In the genomic region with DNA sequence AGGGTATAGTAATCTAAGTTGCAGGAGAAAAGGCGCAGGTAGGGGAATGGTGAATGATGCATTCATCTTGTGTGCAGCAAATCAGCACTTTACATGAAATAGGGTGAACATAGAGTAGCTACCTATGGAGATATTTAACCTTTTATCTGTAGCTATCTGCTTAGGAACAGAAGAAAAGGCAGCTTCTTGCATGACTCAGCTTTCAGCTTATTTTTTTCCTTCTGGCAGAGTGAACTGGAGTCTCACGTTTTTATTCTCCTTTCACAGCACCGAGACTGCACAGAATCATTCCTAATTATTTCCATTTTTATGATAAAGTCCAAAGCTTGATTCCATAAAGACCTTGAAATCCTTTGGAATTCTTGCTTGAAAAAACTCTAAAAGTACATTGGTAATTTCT, we compare ENCODE assay signal across 30 cellular contexts. TPM values are rescaled to one million over a fixed set of nuclear protein-coding genes. Genes with fewer than 3 reads are reported as not detected.
DNase-seq lines count a peak whose midpoint lies in the region; ATAC-seq, FAIRE-seq and TF ChIP-seq lines count a peak whose summit lies in the region.
"Had no signal": no experiment of that assay in that cellular context is flagged by ENCODE, and none has a peak within 500 bp of the region (broad histone marks: within the 10 kb centered on the region; RNA-seq: fewer than 3 reads in every experiment).

No MANE protein-coding gene starts in this region.

- POLR2A ChIA-PET in SK-N-SH (lab: Yijun Ruan, JAX): no interaction called here
- POLR2A ChIA-PET in H1 (lab: Charles Lee; ENCODE audit: partially characterized antibody): no interaction called here

- H3K56ac ChIP-seq in H1 (replicated peaks; ENCODE audit: insufficient read length, low read depth, low read length): no peak overlapping the region

- H3K23ac ChIP-seq in H1 (ENCODE audit: insufficient read length): no peak overlapping the region

- 68% methylated on average over 3 of the region's 3 CpGs for WGBS in SK-N-SH (ENCODE audit: low lambda C conversion rate)
- WGBS in H1 (ENCODE audit: extremely low coverage in 1 of 2, insufficient coverage in 1 of 2, insufficient read length in 1 of 2, insufficient replicate concordance in 2 of 2, low coverage in 1 of 2, low lambda C conversion rate in 2 of 2, missing lambda C conversion rate in 1 of 2), 2 experiments: 78 to 100% methylated on average over 1 to 3 of the region's 3 CpGs

- H2BK15ac ChIP-seq in H1 (ENCODE audit: low read length): 0 out of 2 replicates have a peak overlapping the region, but pooled peaks have one; percentile 21

- TF ChIP-seq POLR2A in H1 (IDR thresholded peaks at IDR 0.05; ENCODE audit: control extremely low read depth in 1 of 2, low read depth in 2 of 2, low read length in 2 of 2) (no peak), gastrocnemius medialis (IDR thresholded peaks at IDR 0.05) (no peak)

- H3F3A ChIP-seq in SK-N-SH (replicated peaks; ENCODE audit: insufficient read depth): peaks cover 22% of the 10 kb centered on the region

- H4K20me1 ChIP-seq in SK-N-SH (ENCODE audit: insufficient read depth) (no peaks in the 10 kb centered on the region), H1 (replicated peaks in 1 of 2; ENCODE audit: control insufficient read depth in 1 of 2, insufficient read depth in 2 of 2, low read length in 2 of 2) (no peaks in the 10 kb centered on the region)

- no peak overlapping the region for H2AK5ac ChIP-seq in H1 (ENCODE audit: low read depth, low read length)

- intact Hi-C loops in gastrocnemius medialis (cut with DNase I; ENCODE audit: low total_unique reads): no loop called here

- peaks cover 0 to 6% of the 10 kb centered on the region in 2 experiments; a peak in 1 of 4 replicates for H3K4me1 ChIP-seq in SK-N-SH (ENCODE audit: control insufficient read depth in 1 of 2, insufficient read depth in 2 of 2, low read depth in 1 of 2, low read length in 1 of 2)
- peaks cover 15% of the 10 kb centered on the region for H3K4me1 ChIP-seq in RWPE2 (ENCODE audit: insufficient read depth, poor library complexity, severe bottlenecking)
- H3K4me1 ChIP-seq in H1 (replicated peaks in 1 of 4; ENCODE audit: control insufficient read depth in 3 of 4, insufficient read depth in 4 of 4, low read length in 3 of 4): peaks cover 0 to 4% (median 0%) of the 10 kb centered on the region in 4 experiments; a peak in 1 of 7 replicates
- peaks cover 4 to 5% of the 10 kb centered on the region in 2 donors for H3K4me1 ChIP-seq in gastrocnemius medialis

- H3K79me2 ChIP-seq in SK-N-SH (ENCODE audit: insufficient read depth): 0 out of 2 replicates have a peak, but pooled peaks cover 1% of the 10 kb centered on the region
- no peaks in the 10 kb centered on the region for H3K79me2 ChIP-seq in H1 (ENCODE audit: control insufficient read depth in 1 of 2, insufficient read depth in 2 of 2, low read length in 2 of 2)

- H3K4me2 ChIP-seq in SK-N-SH (no peak overlapping the region), H1 (ENCODE audit: insufficient read depth in 1 of 2, low read depth in 2 of 2, low read length in 2 of 2) (no peak overlapping the region)
- H3K4me2 ChIP-seq: BLaER1 had no signal

- H3K9ac ChIP-seq in SK-N-SH (no peak overlapping the region), H1 (replicated peaks in 1 of 4; ENCODE audit: extremely low read depth in 1 of 4, low read depth in 3 of 4, low read length in 3 of 4) (no peak overlapping the region)
- H3K9ac ChIP-seq: BLaER1 had no signal

- peaks cover 2% of the 10 kb centered on the region for H3K23me2 ChIP-seq in H1 (ENCODE audit: low read depth, low read length)

- H2BK12ac ChIP-seq in H1 (ENCODE audit: low read depth, low read length): no peak overlapping the region

- H3K9me3 ChIP-seq in SK-N-SH: no peaks in the 10 kb centered on the region
- H3K9me3 ChIP-seq in RWPE2 (ENCODE audit: severe bottlenecking): no peaks in the 10 kb centered on the region
- no peaks in the 10 kb centered on the region for H3K9me3 ChIP-seq in H1 (ENCODE audit: insufficient read depth in 2 of 2, low read depth in 1 of 2, low read length in 1 of 2)
- H3K9me3 ChIP-seq in gastrocnemius medialis: no peaks in the 10 kb centered on the region
- H3K9me3 ChIP-seq: BLaER1 had no signal

- 0 out of 4 replicates have a peak overlapping the region, but pooled peaks of 1 of the 2 experiments have one; percentile 60 for H3K27ac ChIP-seq in SK-N-SH (ENCODE audit: low read depth in 2 of 2, low read length in 1 of 2)
- H3K27ac ChIP-seq in RWPE2 (ENCODE audit: poor library complexity, severe bottlenecking): peak overlapping the region; percentile 37
- no peak overlapping the region for H3K27ac ChIP-seq in H1 (ENCODE audit: low read depth, low read length)
- H3K27ac ChIP-seq in gastrocnemius medialis: no peak overlapping the region
- H3K27ac ChIP-seq: 22Rv1, BLaER1, SK-N-MC had no signal

- H2BK20ac ChIP-seq in H1 (ENCODE audit: low read length): no peak overlapping the region

- FAIRE-seq in H1 (lab: Jason Lieb, UNC): no peak
- FAIRE-seq: D721Med, G401.6, HepG2 had no signal

- TF ChIP-seq CTCF in SK-N-SH (IDR thresholded peaks at IDR 0.05): no peak
- no peak for TF ChIP-seq CTCF in RWPE2 (IDR thresholded peaks at IDR 0.05; ENCODE audit: poor library complexity, severe bottlenecking)
- TF ChIP-seq CTCF in H1 (IDR thresholded peaks at IDR 0.05; ENCODE audit: control extremely low read depth in 1 of 3, insufficient read depth in 1 of 3, low read depth in 1 of 3, low read length in 3 of 3): no peak
- no peak for TF ChIP-seq CTCF in gastrocnemius medialis (IDR thresholded peaks at IDR 0.05 in 4 of 5, conservative IDR thresholded peaks at IDR 0.05 in 1 of 5)

- H2BK5ac ChIP-seq in H1 (ENCODE audit: low read depth, low read length): no peak overlapping the region

- H4K91ac ChIP-seq in H1 (replicated peaks; ENCODE audit: insufficient read length, low read length): no peak overlapping the region

- no peak overlapping the region for H3K4ac ChIP-seq in H1 (replicated peaks; ENCODE audit: insufficient read length, low read depth, low read length)

- no peaks in the 10 kb centered on the region for H3K79me1 ChIP-seq in H1 (ENCODE audit: low read depth, low read length)

- H3K27me3 ChIP-seq in SK-N-SH (ENCODE audit: insufficient read depth): no peaks in the 10 kb centered on the region
- no peaks in the 10 kb centered on the region for H3K27me3 ChIP-seq in RWPE2 (ENCODE audit: insufficient read depth, poor library complexity, severe bottlenecking)
- H3K27me3 ChIP-seq in H1 (replicated peaks in 1 of 4; ENCODE audit: control insufficient read depth in 3 of 4, extremely low read depth in 1 of 4, insufficient read depth in 3 of 4, low read length in 3 of 4): 0 out of 7 replicates have a peak, but pooled peaks cover 0 to 2% (median 0%) of the 10 kb centered on the region in 4 experiments
- no peaks in the 10 kb centered on the region for H3K27me3 ChIP-seq in gastrocnemius medialis
- H3K27me3 ChIP-seq: BLaER1 had no signal

- H3K36me3 ChIP-seq in SK-N-SH (replicated peaks in 1 of 2; ENCODE audit: control insufficient read depth in 1 of 2, insufficient read depth in 2 of 2, low read length in 1 of 2) (no peaks in the 10 kb centered on the region), RWPE2 (ENCODE audit: low read depth) (no peaks in the 10 kb centered on the region), H1 (ENCODE audit: control insufficient read depth in 2 of 4, insufficient read depth in 4 of 4, low read length in 3 of 4) (no peaks in the 10 kb centered on the region), gastrocnemius medialis (no peaks in the 10 kb centered on the region)
- H3K36me3 ChIP-seq: BLaER1 had no signal

- no peak overlapping the region for H3K18ac ChIP-seq in H1 (ENCODE audit: extremely low read depth, low read length)

- ATAC-seq in SK-N-SH treated with all-trans-retinoic acid at 6 μM for 48 hours (no peak), RWPE2 (ENCODE audit: low read depth) (no peak), HG03439 (IDR thresholded peaks at IDR 0.05; ENCODE audit: unreplicated experiment) (no peak), GM21737 (IDR thresholded peaks at IDR 0.05; ENCODE audit: unreplicated experiment) (no peak), gastrocnemius medialis (no peak), HG03139 (IDR thresholded peaks at IDR 0.05; ENCODE audit: unreplicated experiment) (no peak)
- ATAC-seq: HepG2, Panc1 had no signal

- no peak overlapping the region for H2BK120ac ChIP-seq in H1 (replicated peaks; ENCODE audit: low read depth, low read length)

- in situ Hi-C loops in gastrocnemius medialis (cut with MboI; ENCODE audit: low sequenced_read_pairs in 4 of 4): loop anchor here in 2 of 4 donors (10.0 to 25.0 kb wide), 3 partner anchors 486 to 631 kb away; no protein-coding TSS in a partner anchor

- TF ChIP-seq RAD21 in SK-N-SH (IDR thresholded peaks at IDR 0.05; ENCODE audit: low read length) (no peak), H1 (IDR thresholded peaks at IDR 0.05 in 1 of 2, conservative IDR thresholded peaks at IDR 0.05 in 1 of 2; ENCODE audit: low read depth in 2 of 2, low read length in 2 of 2) (no peak)

- H4K5ac ChIP-seq in H1 (ENCODE audit: insufficient read length, low read depth, low read length): no peak overlapping the region

- DNase-seq in SK-N-SH (no peak), RWPE2 (ENCODE audit: low spot score) (no peak), H1 (ENCODE audit: low read depth in 1 of 2, low spot score in 2 of 2) (no peak), gastrocnemius medialis (no peak)
- DNase-seq: CD4-positive, CD25-positive, alpha-beta regulatory T cell; DMS53; GOT3; HCEC 1CT; KG1; NCI-H1048; NCI-H1417 treated with DMSO at 0.1 percent for 48 hours; NCI-H1694 treated with DMSO at 0.1 percent for 48 hours; NCI-H2081 treated with DMSO at 0.1 percent for 48 hours; NCI-H2171; NCI-H226; NCI-H510A; NCI-H69; SIG-M5 had no signal

- H3K4me3 ChIP-seq in SK-N-SH (ENCODE audit: low read depth in 2 of 2, low read length in 1 of 2) (no peak overlapping the region), RWPE2 (ENCODE audit: severe bottlenecking) (no peak overlapping the region), H1 (ENCODE audit: extremely low read depth in 1 of 4, insufficient read depth in 2 of 4, low read depth in 3 of 4, low read length in 4 of 4) (no peak overlapping the region), gastrocnemius medialis (no peak overlapping the region)
- H3K4me3 ChIP-seq: BLaER1, SK-N-MC had no signal

- 0 out of 2 replicates have a peak overlapping the region, but pooled peaks have one; percentile 14 for H2AFZ ChIP-seq in SK-N-SH (ENCODE audit: low read depth)
- 0 out of 2 replicates have a peak overlapping the region, but pooled peaks have one; percentile 33 for H2AFZ ChIP-seq in H1 (ENCODE audit: low read length)

- CTCF ChIA-PET in SK-N-SH (lab: Yijun Ruan, JAX): interaction anchor here (0.9 to 2.1 kb wide), 4 partner anchors 9 to 483 kb away, joined by 3 to 28 read pairs (median 4); a partner anchor contains a TSS
- CTCF ChIA-PET in H1 (lab: Charles Lee; ENCODE audit: partially characterized antibody): interaction anchor here (1.0 to 2.6 kb wide), 6 partner anchors 9 to 274 kb away, joined by 3 to 33 read pairs (median 4); a partner anchor contains a TSS

- no peak overlapping the region for H3K14ac ChIP-seq in H1 (ENCODE audit: insufficient read length)

- no peaks in the 10 kb centered on the region for H3K9me2 ChIP-seq in SK-N-SH

- TF ChIP-seq EP300 in SK-N-SH (IDR thresholded peaks at IDR 0.05; ENCODE audit: borderline replicate concordance in 1 of 2, low read depth in 1 of 2, low read length in 1 of 2) (no peak), H1 (IDR thresholded peaks at IDR 0.05; ENCODE audit: borderline replicate concordance in 1 of 2, low read depth in 2 of 2, low read length in 2 of 2) (no peak)

- H4K8ac ChIP-seq in H1 (ENCODE audit: extremely low read depth, insufficient read depth, low read length): no peak overlapping the region

RNA-seq across cellular contexts. Expression of a gene that starts 4.8 kb away (rescaled TPM):
- polyA plus RNA-seq in SK-N-SH (2012; rRNA removed) (16.0 and 26.8 TPM in 2 replicates), H1 (2011; rRNA removed) (4.5 and 12.1 TPM in 2 replicates)
- 39.8 and 63.9 TPM in 2 replicates for polyA plus RNA-seq in SK-N-SH (2012; cell fraction: cytosol; rRNA removed)
- 3.9 and 9.9 TPM in 2 replicates for polyA plus RNA-seq in SK-N-SH (2012; cell fraction: nucleus; rRNA removed)
- total RNA-seq in H1 (2021; fragmentation: NEBNext Ultra II Directional; extraction: Animal tissue kit (Norgen Biotek cat#: 25700)): 33.1 and 33.4 TPM in 2 replicates
- polyA plus RNA-seq in H1 (2011; cell fraction: cytosol; rRNA removed): 19.2 TPM
- 2.0 TPM for polyA plus RNA-seq in H1 (2011; cell fraction: nucleus; rRNA removed)
- 10.1 to 24.6 TPM (median 11.7 TPM) in 4 replicates for polyA plus RNA-seq in H1 (2012, experiment 1 of 2)
- polyA plus RNA-seq in H1 (2012, experiment 2 of 2): 6.1 TPM
- 19.1 TPM for polyA plus RNA-seq in H1 (2013, experiment 1 of 2)
- polyA plus RNA-seq in H1 (2013, experiment 2 of 2): 21.2 TPM
- polyA minus RNA-seq in H1 (2011; rRNA and poly(A)+ RNA removed): 4.2 and 5.2 TPM in 2 replicates
- polyA minus RNA-seq in H1 (2011; cell fraction: cytosol; rRNA and poly(A)+ RNA removed): 11.4 TPM
- 12.6 TPM for polyA minus RNA-seq in H1 (2011; cell fraction: nucleus; rRNA and poly(A)+ RNA removed)
- total RNA-seq in gastrocnemius medialis: 10 to 100 TPM; 21.5 to 36.6 (median 30.6) TPM

RNA-seq across cellular contexts. Expression of a gene that starts 58.8 kb away (rescaled TPM):
- polyA plus RNA-seq in SK-N-SH (2012; rRNA removed) (0.72 and 0.80 TPM in 2 replicates), H1 (2011; rRNA removed) (0.63 and 1.7 TPM in 2 replicates)
- 1.5 and 1.9 TPM in 2 replicates for polyA plus RNA-seq in SK-N-SH (2012; cell fraction: cytosol; rRNA removed)
- polyA plus RNA-seq in SK-N-SH (2012; cell fraction: nucleus; rRNA removed): 0.41 and 0.55 TPM in 2 replicates
- total RNA-seq in H1 (2021; fragmentation: NEBNext Ultra II Directional; extraction: Animal tissue kit (Norgen Biotek cat#: 25700)): 3.1 and 3.2 TPM in 2 replicates
- 2.5 TPM for polyA plus RNA-seq in H1 (2011; cell fraction: cytosol; rRNA removed)
- 0.46 TPM for polyA plus RNA-seq in H1 (2011; cell fraction: nucleus; rRNA removed)
- 2.6 to 4.8 TPM (median 2.8 TPM) in 4 replicates for polyA plus RNA-seq in H1 (2012, experiment 1 of 2)
- 0.41 TPM for polyA plus RNA-seq in H1 (2012, experiment 2 of 2)
- 8.0 TPM for polyA plus RNA-seq in H1 (2013, experiment 1 of 2)
- 8.3 TPM for polyA plus RNA-seq in H1 (2013, experiment 2 of 2)
- polyA minus RNA-seq in H1 (2011; rRNA and poly(A)+ RNA removed): 0.69 and 1.4 TPM in 2 replicates
- 0.66 TPM for polyA minus RNA-seq in H1 (2011; cell fraction: cytosol; rRNA and poly(A)+ RNA removed)
- 1.1 TPM for polyA minus RNA-seq in H1 (2011; cell fraction: nucleus; rRNA and poly(A)+ RNA removed)
- under 1 TPM in 3 of 4 donors, not detected in 1; 0.10 to 0.29 (median 0.20) TPM for total RNA-seq in gastrocnemius medialis
- total RNA-seq: CD4-positive, CD25-positive, alpha-beta regulatory T cell; HT-29 had no signal
- polyA plus RNA-seq: CD4-positive, CD25-positive, alpha-beta regulatory T cell had no signal
